8 cellular contexts compared by ENCODE assay signal in the genomic region with DNA sequence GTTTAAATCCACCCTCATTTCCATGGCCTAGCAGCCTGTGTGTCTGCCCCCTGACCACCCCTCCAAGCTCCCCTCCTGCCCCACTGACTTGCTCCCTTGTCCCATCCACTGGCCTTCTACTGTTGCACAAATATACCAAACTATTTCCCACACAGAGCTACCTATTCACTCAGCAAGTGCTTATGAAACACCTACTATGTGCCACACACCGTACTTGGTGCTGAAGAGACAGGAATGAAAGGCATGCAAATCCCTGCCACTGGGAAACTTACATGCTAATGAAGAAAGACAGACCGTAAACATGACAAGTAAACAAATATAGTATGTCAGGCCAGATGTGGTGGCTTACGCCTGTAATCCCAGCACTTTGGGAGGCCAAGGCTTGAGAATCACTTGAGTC.
"Had no signal": no experiment of that assay in that cellular context is flagged by ENCODE, and none has a peak within 500 bp of the region (broad histone marks: within the 10 kb centered on the region; RNA-seq: fewer than 3 reads in every experiment).

No MANE protein-coding gene starts in this region.

- FAIRE-seq: G401.6, GM12878, GM12891, GM12892, GM18507, GM19239 had no signal

- DNase-seq: GDM1, GF-D8 had no signal

- H3K4me3 ChIP-seq: GM12878 had no signal

- ATAC-seq: GM12878 had no signal
